Comparison of ENCODE assay signal across 9 cellular contexts in genomic region chr17:39667262-39668140, GRCh38. TPM values are rescaled to one million over a fixed set of nuclear protein-coding genes. Genes with fewer than 3 reads are reported as not detected.
DNase-seq lines count a peak whose midpoint lies in the region; ATAC-seq, FAIRE-seq and TF ChIP-seq lines count a peak whose summit lies in the region.
"Had no signal": no experiment of that assay in that cellular context is flagged by ENCODE, and none has a peak within 500 bp of the region (broad histone marks: within the 10 kb centered on the region; RNA-seq: fewer than 3 reads in every experiment).

No MANE protein-coding gene starts in this region.

- in situ Hi-C loops in HepG2 (cut with HindIII; ENCODE audit: extremely low pct_ligation_motif_present, low pct_unique_long_range_greater_than_20kb), result no loop called here

- H3K4me1 ChIP-seq in astrocyte (ENCODE audit: insufficient read depth, low read length), result peaks cover 5% of the 10 kb centered on the region
- H3K4me1 ChIP-seq in HepG2 (ENCODE audit: insufficient read depth, low read length), result peaks cover 76% of the 10 kb centered on the region

- no TSS peak for BruUV-seq in HepG2 (replicated peaks; lab: Mats Ljungman, UMichigan)

- H3K9me3 ChIP-seq in astrocyte (ENCODE audit: insufficient read depth, low read depth, low read length) (no peaks in the 10 kb centered on the region), HepG2 (ENCODE audit: low read length) (no peaks in the 10 kb centered on the region)

- H3K4me2 ChIP-seq in astrocyte (ENCODE audit: low read length) (peak overlapping the region; percentile 81), HepG2 (ENCODE audit: low read depth, low read length) (peak overlapping the region; percentile 81)

- no peak for TF ChIP-seq EP300 in HepG2 (IDR thresholded peaks at IDR 0.05; ENCODE audit: low read depth in 2 of 2, low read length in 2 of 2)
- TF ChIP-seq EP300 in HepG2 (CRISPR knock-in tag; IDR thresholded peaks at IDR 0.05; ENCODE audit: borderline replicate concordance), result no peak

- H3K27ac ChIP-seq in astrocyte (ENCODE audit: low read depth, low read length), result no peak overlapping the region
- H3K27ac ChIP-seq in HepG2 (ENCODE audit: extremely low read length, insufficient read depth, low read length), result no peak overlapping the region

- H3K9me3 Mint-ChIP-seq in activated T-cell treated with anti-CD3 and anti-CD28 coated beads, Interleukin-2, amount 50 U/mL, for 24 hours, result no peaks in the 10 kb centered on the region
- H3K9me3 Mint-ChIP-seq in astrocyte (ENCODE audit: unreplicated experiment) (no peaks in the 10 kb centered on the region), type B pancreatic cell (no peaks in the 10 kb centered on the region)
- H3K9me3 Mint-ChIP-seq: brain had no signal

- no peak overlapping the region for H3K4me3 Mint-ChIP-seq in activated T-cell treated with anti-CD3 and anti-CD28 coated beads, Interleukin-2, amount 50 U/mL, for 24 hours
- no peak overlapping the region for H3K4me3 Mint-ChIP-seq in astrocyte (ENCODE audit: unreplicated experiment)
- H3K4me3 Mint-ChIP-seq in type B pancreatic cell, result peak overlapping the region; percentile 79

- H3K4me1 Mint-ChIP-seq in activated T-cell treated with anti-CD3 and anti-CD28 coated beads, Interleukin-2, amount 50 U/mL, for 24 hours (ENCODE audit: low read depth), result peaks cover 13% of the 10 kb centered on the region
- H3K4me1 Mint-ChIP-seq in astrocyte (ENCODE audit: low read depth, unreplicated experiment) (peaks cover 7% of the 10 kb centered on the region), type B pancreatic cell (ENCODE audit: unreplicated experiment) (peaks cover 10% of the 10 kb centered on the region)

- DNase-seq in activated T-cell treated with anti-CD3 and anti-CD28 coated beads, Interleukin-2, amount 50 U/mL, for 24 hours, result peak; percentile 52
- no peak for DNase-seq in activated T-cell treated with anti-CD3 and anti-CD28 coated beads for 4 hours
- DNase-seq in astrocyte (ENCODE audit: low read depth), result no peak
- no peak for DNase-seq in HepG2 (ENCODE audit: low spot score)
- no peak for DNase-seq in type B pancreatic cell (ENCODE audit: extremely low spot score, unreplicated experiment)
- no peak for DNase-seq in GM19238 (ENCODE audit: insufficient read length, low spot score)

- ATAC-seq in HepG2 (peak; percentile 14), GM18498 (IDR thresholded peaks at IDR 0.05; ENCODE audit: unreplicated experiment) (no peak), GM19023 (IDR thresholded peaks at IDR 0.05; ENCODE audit: unreplicated experiment) (no peak)

- peaks cover 15% of the 10 kb centered on the region for H4K20me1 ChIP-seq in astrocyte (ENCODE audit: insufficient read depth, low read length)
- no peaks in the 10 kb centered on the region for H4K20me1 ChIP-seq in HepG2 (ENCODE audit: insufficient read depth, low read length)

- H3K36me3 ChIP-seq in astrocyte (ENCODE audit: insufficient read depth, low read length), result no peaks in the 10 kb centered on the region
- no peaks in the 10 kb centered on the region; a peak in 1 of 5 replicates for H3K36me3 ChIP-seq in HepG2 (replicated peaks in 1 of 2; ENCODE audit: control insufficient read depth in 1 of 2, insufficient read depth in 2 of 2, low read length in 2 of 2)

- H2AFZ ChIP-seq in astrocyte (ENCODE audit: low read depth, low read length), result no peak overlapping the region
- H2AFZ ChIP-seq in HepG2 (ENCODE audit: low read length), result no peak overlapping the region

- H3K27me3 Mint-ChIP-seq in activated T-cell treated with anti-CD3 and anti-CD28 coated beads, Interleukin-2, amount 50 U/mL, for 24 hours, result peaks cover 42% of the 10 kb centered on the region
- peaks cover 33% of the 10 kb centered on the region for H3K27me3 Mint-ChIP-seq in astrocyte (ENCODE audit: low read depth, unreplicated experiment)
- H3K27me3 Mint-ChIP-seq in type B pancreatic cell, result peaks cover 12% of the 10 kb centered on the region

- 19% methylated on average over 29 of the region's 61 CpGs for WGBS in HepG2 (ENCODE audit: low lambda C conversion rate)

- H3K27me3 ChIP-seq in astrocyte (ENCODE audit: insufficient read depth, low read length) (peaks cover 34% of the 10 kb centered on the region), HepG2 (ENCODE audit: control insufficient read depth in 1 of 2, insufficient read depth in 2 of 2, low read length in 2 of 2) (peaks cover 11 to 51% of the 10 kb centered on the region in 2 experiments)

- H3K36me3 Mint-ChIP-seq in activated T-cell treated with anti-CD3 and anti-CD28 coated beads, Interleukin-2, amount 50 U/mL, for 24 hours (ENCODE audit: low read depth), result peaks cover 9% of the 10 kb centered on the region
- H3K36me3 Mint-ChIP-seq in astrocyte (ENCODE audit: low read depth, unreplicated experiment) (no peaks in the 10 kb centered on the region), type B pancreatic cell (no peaks in the 10 kb centered on the region)
- H3K36me3 Mint-ChIP-seq: brain had no signal

- TF ChIP-seq RAD21 in HepG2 (CRISPR knock-in tag; IDR thresholded peaks at IDR 0.05), result no peak

- TF ChIP-seq CTCF in astrocyte (IDR thresholded peaks at IDR 0.05; ENCODE audit: insufficient read depth, low read depth, low read length), result no peak
- TF ChIP-seq CTCF in HepG2 (CRISPR knock-in tag; IDR thresholded peaks at IDR 0.05), result 0 out of 2 replicates have a peak, but pooled peaks have one; percentile 7
- no peak for TF ChIP-seq CTCF in type B pancreatic cell (conservative IDR thresholded peaks at IDR 0.05)

- CTCF ChIA-PET in HepG2 (lab: Yijun Ruan, JAX; ENCODE audit: low intra/inter-chr PET ratio, low total read pairs), result interaction anchor here (1.0 to 8.5 kb wide), 5 partner anchors 14 to 87 kb away, joined by 3 to 136 read pairs (median 5); partner anchors contain the start of gene MIEN1

- H3K9ac ChIP-seq in astrocyte (ENCODE audit: low read length) (no peak overlapping the region), HepG2 (ENCODE audit: insufficient read depth, low read depth, low read length) (no peak overlapping the region)

- H3K79me2 ChIP-seq in astrocyte (ENCODE audit: insufficient read depth, low read length), result no peaks in the 10 kb centered on the region
- H3K79me2 ChIP-seq in HepG2 (ENCODE audit: insufficient read depth, low read length), result no peaks in the 10 kb centered on the region

- FAIRE-seq in astrocyte (lab: Jason Lieb, UNC), result no peak
- no peak for FAIRE-seq in HepG2 (lab: Jason Lieb, UNC)

- intact Hi-C loops in HepG2 (cut with micrococcal nuclease; ENCODE audit: unreplicated experiment), result loop anchor here (2.0 kb wide), 1 partner anchor 45 kb away; no protein-coding TSS in a partner anchor

- H3K4me3 ChIP-seq in astrocyte (ENCODE audit: insufficient read depth, low read depth, low read length) (no peak overlapping the region), HepG2 (replicated peaks in 1 of 3; ENCODE audit: insufficient read depth in 1 of 3, low read depth in 2 of 3, low read length in 3 of 3) (peak overlapping the region; percentile 24 to 66 (median 46); a peak in 5 of 6 replicates)

- TF ChIP-seq POLR2A in HepG2 (IDR thresholded peaks at IDR 0.05; ENCODE audit: insufficient read depth in 1 of 2, low read depth in 2 of 2, low read length in 2 of 2), result no peak

- POLR2A ChIA-PET in HepG2 (lab: Yijun Ruan, JAX), result interaction anchor here (1.2 to 4.1 kb wide), 7 partner anchors 8 to 63 kb away, joined by 4 to 25 read pairs (median 7); partner anchors contain the start of genes MIEN1 and PGAP3

- H3K27ac Mint-ChIP-seq in activated T-cell treated with anti-CD3 and anti-CD28 coated beads, Interleukin-2, amount 50 U/mL, for 24 hours, result no peak overlapping the region
- no peak overlapping the region for H3K27ac Mint-ChIP-seq in astrocyte (ENCODE audit: unreplicated experiment)
- no peak overlapping the region for H3K27ac Mint-ChIP-seq in type B pancreatic cell

RNA-seq across cellular contexts. Expression of gene PNMT, which starts 0.8 kb away (rescaled TPM):
- total RNA-seq in astrocyte (0.59 and 1.5 TPM in 2 replicates), HepG2 (2016; rRNA removed; fragmentation: Illumina TruSeq; extraction: Trizol) (not detected in 2 replicates), type B pancreatic cell (ENCODE audit: low replicate concordance) (3.3 and 5.4 TPM in 2 replicates)
- total RNA-seq in HepG2 (2016; cell fraction: cytosol; rRNA removed; fragmentation: Illumina TruSeq; extraction: Trizol; ENCODE audit: low read depth), result not detected in 2 replicates
- total RNA-seq in HepG2 (2016; cell fraction: insoluble cytoplasmic fraction; rRNA removed; fragmentation: Illumina TruSeq; extraction: Trizol), result not detected in 2 replicates
- 0.17 TPM in 1 of 2 replicates, not detected in the other for total RNA-seq in HepG2 (2016; cell fraction: membrane; rRNA removed; fragmentation: Illumina TruSeq; extraction: Trizol)
- not detected in 2 replicates for total RNA-seq in HepG2 (2016; cell fraction: nucleus; rRNA removed; fragmentation: Illumina TruSeq; extraction: Trizol)
- 0.22 and 0.25 TPM in 2 replicates for polyA plus RNA-seq in HepG2 (2011; rRNA removed)
- polyA plus RNA-seq in HepG2 (2011; cell fraction: cytosol; rRNA removed), result 0.08 and 0.13 TPM in 2 replicates
- polyA plus RNA-seq in HepG2 (2011; cell fraction: nucleus; rRNA removed), result 0.56 and 0.71 TPM in 2 replicates
- polyA plus RNA-seq in HepG2 (2012), result 0.31 TPM in 1 of 2 replicates, not detected in the other
- 0.11 TPM in 1 of 2 replicates, not detected in the other for polyA plus RNA-seq in HepG2 (2016; cell fraction: cytosol; fragmentation: Illumina TruSeq; extraction: Trizol; ENCODE audit: low read depth)
- not detected in 2 replicates for polyA plus RNA-seq in HepG2 (2016; cell fraction: insoluble cytoplasmic fraction; fragmentation: Illumina TruSeq; extraction: Trizol; ENCODE audit: low read depth)
- polyA plus RNA-seq in HepG2 (2016; cell fraction: membrane; fragmentation: Illumina TruSeq; extraction: Trizol; ENCODE audit: low read depth), result 0.15 TPM in 1 of 2 replicates, not detected in the other
- not detected in 2 replicates for polyA plus RNA-seq in HepG2 (2016; cell fraction: nucleus; fragmentation: Illumina TruSeq; extraction: Trizol; ENCODE audit: insufficient read depth, low read depth)
- polyA minus RNA-seq in HepG2 (2011; rRNA and poly(A)+ RNA removed; ENCODE audit: low replicate concordance), result not detected in 2 replicates
- not detected in 2 replicates for polyA minus RNA-seq in HepG2 (2011; cell fraction: cytosol; rRNA and poly(A)+ RNA removed)
- not detected in 2 replicates for polyA minus RNA-seq in HepG2 (2011; cell fraction: nucleus; rRNA and poly(A)+ RNA removed)

RNA-seq across cellular contexts. Expression of gene TCAP, which starts 2.4 kb away (rescaled TPM):
- 0.98 and 1.4 TPM in 2 replicates for total RNA-seq in astrocyte
- total RNA-seq in HepG2 (2016; rRNA removed; fragmentation: Illumina TruSeq; extraction: Trizol), result 0.14 and 0.24 TPM in 2 replicates
- not detected in 2 replicates for total RNA-seq in HepG2 (2016; cell fraction: cytosol; rRNA removed; fragmentation: Illumina TruSeq; extraction: Trizol; ENCODE audit: low read depth)
- 0.26 TPM in 1 of 2 replicates, not detected in the other for total RNA-seq in HepG2 (2016; cell fraction: insoluble cytoplasmic fraction; rRNA removed; fragmentation: Illumina TruSeq; extraction: Trizol)
- 0.06 TPM in 1 of 2 replicates, not detected in the other for total RNA-seq in HepG2 (2016; cell fraction: membrane; rRNA removed; fragmentation: Illumina TruSeq; extraction: Trizol)
- 0.56 and 0.84 TPM in 2 replicates for total RNA-seq in HepG2 (2016; cell fraction: nucleus; rRNA removed; fragmentation: Illumina TruSeq; extraction: Trizol)
- 0.65 and 0.84 TPM in 2 replicates for polyA plus RNA-seq in HepG2 (2011; rRNA removed)
- 0.15 and 0.35 TPM in 2 replicates for polyA plus RNA-seq in HepG2 (2011; cell fraction: cytosol; rRNA removed)
- polyA plus RNA-seq in HepG2 (2011; cell fraction: nucleus; rRNA removed), result 6.0 and 8.8 TPM in 2 replicates
- polyA plus RNA-seq in HepG2 (2012), result 0.43 and 2.1 TPM in 2 replicates
- polyA plus RNA-seq in HepG2 (2016; cell fraction: cytosol; fragmentation: Illumina TruSeq; extraction: Trizol; ENCODE audit: low read depth), result not detected in 2 replicates
- 0.19 TPM in 1 of 2 replicates, not detected in the other for polyA plus RNA-seq in HepG2 (2016; cell fraction: insoluble cytoplasmic fraction; fragmentation: Illumina TruSeq; extraction: Trizol; ENCODE audit: low read depth)
- polyA plus RNA-seq in HepG2 (2016; cell fraction: membrane; fragmentation: Illumina TruSeq; extraction: Trizol; ENCODE audit: low read depth), result not detected in 2 replicates
- polyA plus RNA-seq in HepG2 (2016; cell fraction: nucleus; fragmentation: Illumina TruSeq; extraction: Trizol; ENCODE audit: insufficient read depth, low read depth), result 0.51 and 0.85 TPM in 2 replicates
- polyA minus RNA-seq in HepG2 (2011; rRNA and poly(A)+ RNA removed; ENCODE audit: low replicate concordance), result 2.2 and 2.6 TPM in 2 replicates
- polyA minus RNA-seq in HepG2 (2011; cell fraction: cytosol; rRNA and poly(A)+ RNA removed), result not detected in 2 replicates
- polyA minus RNA-seq in HepG2 (2011; cell fraction: nucleus; rRNA and poly(A)+ RNA removed), result 3.0 and 4.0 TPM in 2 replicates
- total RNA-seq in type B pancreatic cell (ENCODE audit: low replicate concordance), result 1.5 and 2.4 TPM in 2 replicates

RNA-seq across cellular contexts. Expression of gene PGAP3, which starts 20.4 kb away (rescaled TPM):
- total RNA-seq in astrocyte, result 12.2 and 15.6 TPM in 2 replicates
- 5.1 and 11.9 TPM in 2 replicates for total RNA-seq in HepG2 (2016; rRNA removed; fragmentation: Illumina TruSeq; extraction: Trizol)
- total RNA-seq in HepG2 (2016; cell fraction: cytosol; rRNA removed; fragmentation: Illumina TruSeq; extraction: Trizol; ENCODE audit: low read depth), result 1.1 and 1.5 TPM in 2 replicates
- total RNA-seq in HepG2 (2016; cell fraction: insoluble cytoplasmic fraction; rRNA removed; fragmentation: Illumina TruSeq; extraction: Trizol), result 3.5 and 11.4 TPM in 2 replicates
- total RNA-seq in HepG2 (2016; cell fraction: membrane; rRNA removed; fragmentation: Illumina TruSeq; extraction: Trizol), result 3.2 and 3.3 TPM in 2 replicates
- total RNA-seq in HepG2 (2016; cell fraction: nucleus; rRNA removed; fragmentation: Illumina TruSeq; extraction: Trizol), result 11.6 and 12.8 TPM in 2 replicates
- 14.6 and 21.2 TPM in 2 replicates for polyA plus RNA-seq in HepG2 (2011; rRNA removed)
- 9.7 and 10.8 TPM in 2 replicates for polyA plus RNA-seq in HepG2 (2011; cell fraction: cytosol; rRNA removed)
- 53.0 and 67.8 TPM in 2 replicates for polyA plus RNA-seq in HepG2 (2011; cell fraction: nucleus; rRNA removed)
- polyA plus RNA-seq in HepG2 (2012), result 9.1 and 10.3 TPM in 2 replicates
- 0.93 and 0.97 TPM in 2 replicates for polyA plus RNA-seq in HepG2 (2016; cell fraction: cytosol; fragmentation: Illumina TruSeq; extraction: Trizol; ENCODE audit: low read depth)
- 4.1 and 5.4 TPM in 2 replicates for polyA plus RNA-seq in HepG2 (2016; cell fraction: insoluble cytoplasmic fraction; fragmentation: Illumina TruSeq; extraction: Trizol; ENCODE audit: low read depth)
- 2.1 and 2.4 TPM in 2 replicates for polyA plus RNA-seq in HepG2 (2016; cell fraction: membrane; fragmentation: Illumina TruSeq; extraction: Trizol; ENCODE audit: low read depth)
- polyA plus RNA-seq in HepG2 (2016; cell fraction: nucleus; fragmentation: Illumina TruSeq; extraction: Trizol; ENCODE audit: insufficient read depth, low read depth), result 23.4 and 28.3 TPM in 2 replicates
- 12.0 and 44.9 TPM in 2 replicates for polyA minus RNA-seq in HepG2 (2011; rRNA and poly(A)+ RNA removed; ENCODE audit: low replicate concordance)
- polyA minus RNA-seq in HepG2 (2011; cell fraction: cytosol; rRNA and poly(A)+ RNA removed), result 5.6 and 8.2 TPM in 2 replicates
- polyA minus RNA-seq in HepG2 (2011; cell fraction: nucleus; rRNA and poly(A)+ RNA removed), result 8.2 and 9.7 TPM in 2 replicates
- total RNA-seq in type B pancreatic cell (ENCODE audit: low replicate concordance), result 23.5 and 31.5 TPM in 2 replicates

RNA-seq across cellular contexts. Expression of gene STARD3, which starts 30.6 kb away (rescaled TPM):
- total RNA-seq in astrocyte, result 51.2 and 62.1 TPM in 2 replicates
- 17.2 and 34.6 TPM in 2 replicates for total RNA-seq in HepG2 (2016; rRNA removed; fragmentation: Illumina TruSeq; extraction: Trizol)
- total RNA-seq in HepG2 (2016; cell fraction: cytosol; rRNA removed; fragmentation: Illumina TruSeq; extraction: Trizol; ENCODE audit: low read depth), result 10.9 and 18.7 TPM in 2 replicates
- 16.7 and 36.4 TPM in 2 replicates for total RNA-seq in HepG2 (2016; cell fraction: insoluble cytoplasmic fraction; rRNA removed; fragmentation: Illumina TruSeq; extraction: Trizol)
- 28.2 and 28.3 TPM in 2 replicates for total RNA-seq in HepG2 (2016; cell fraction: membrane; rRNA removed; fragmentation: Illumina TruSeq; extraction: Trizol)
- 38.6 and 39.3 TPM in 2 replicates for total RNA-seq in HepG2 (2016; cell fraction: nucleus; rRNA removed; fragmentation: Illumina TruSeq; extraction: Trizol)
- polyA plus RNA-seq in HepG2 (2011; rRNA removed), result 100 and 114 TPM in 2 replicates
- polyA plus RNA-seq in HepG2 (2011; cell fraction: cytosol; rRNA removed), result 87.6 and 94.1 TPM in 2 replicates
- polyA plus RNA-seq in HepG2 (2011; cell fraction: nucleus; rRNA removed), result 583 and 640 TPM in 2 replicates
- 57.3 and 69.8 TPM in 2 replicates for polyA plus RNA-seq in HepG2 (2012)
- 16.8 and 21.4 TPM in 2 replicates for polyA plus RNA-seq in HepG2 (2016; cell fraction: cytosol; fragmentation: Illumina TruSeq; extraction: Trizol; ENCODE audit: low read depth)
- polyA plus RNA-seq in HepG2 (2016; cell fraction: insoluble cytoplasmic fraction; fragmentation: Illumina TruSeq; extraction: Trizol; ENCODE audit: low read depth), result 23.0 and 23.7 TPM in 2 replicates
- polyA plus RNA-seq in HepG2 (2016; cell fraction: membrane; fragmentation: Illumina TruSeq; extraction: Trizol; ENCODE audit: low read depth), result 28.2 and 28.4 TPM in 2 replicates
- polyA plus RNA-seq in HepG2 (2016; cell fraction: nucleus; fragmentation: Illumina TruSeq; extraction: Trizol; ENCODE audit: insufficient read depth, low read depth), result 96.9 and 102 TPM in 2 replicates
- 98.5 and 179 TPM in 2 replicates for polyA minus RNA-seq in HepG2 (2011; rRNA and poly(A)+ RNA removed; ENCODE audit: low replicate concordance)
- polyA minus RNA-seq in HepG2 (2011; cell fraction: cytosol; rRNA and poly(A)+ RNA removed), result 38.4 and 57.6 TPM in 2 replicates
- polyA minus RNA-seq in HepG2 (2011; cell fraction: nucleus; rRNA and poly(A)+ RNA removed), result 71.6 and 80.1 TPM in 2 replicates
- 52.0 and 62.0 TPM in 2 replicates for total RNA-seq in type B pancreatic cell (ENCODE audit: low replicate concordance)

RNA-seq across cellular contexts. Expression of gene ERBB2, which starts 32.4 kb away (rescaled TPM):
- total RNA-seq in astrocyte, result 64.0 and 70.4 TPM in 2 replicates
- 30.2 and 64.1 TPM in 2 replicates for total RNA-seq in HepG2 (2016; rRNA removed; fragmentation: Illumina TruSeq; extraction: Trizol)
- total RNA-seq in HepG2 (2016; cell fraction: cytosol; rRNA removed; fragmentation: Illumina TruSeq; extraction: Trizol; ENCODE audit: low read depth), result 29.4 and 32.0 TPM in 2 replicates
- 24.5 and 63.0 TPM in 2 replicates for total RNA-seq in HepG2 (2016; cell fraction: insoluble cytoplasmic fraction; rRNA removed; fragmentation: Illumina TruSeq; extraction: Trizol)
- 21.8 and 22.8 TPM in 2 replicates for total RNA-seq in HepG2 (2016; cell fraction: membrane; rRNA removed; fragmentation: Illumina TruSeq; extraction: Trizol)
- total RNA-seq in HepG2 (2016; cell fraction: nucleus; rRNA removed; fragmentation: Illumina TruSeq; extraction: Trizol), result 81.6 and 99.0 TPM in 2 replicates
- polyA plus RNA-seq in HepG2 (2011; rRNA removed), result 57.7 and 77.7 TPM in 2 replicates
- 36.7 and 42.6 TPM in 2 replicates for polyA plus RNA-seq in HepG2 (2011; cell fraction: cytosol; rRNA removed)
- 210 and 211 TPM in 2 replicates for polyA plus RNA-seq in HepG2 (2011; cell fraction: nucleus; rRNA removed)
- 69.2 and 69.6 TPM in 2 replicates for polyA plus RNA-seq in HepG2 (2012)
- 4.2 and 4.3 TPM in 2 replicates for polyA plus RNA-seq in HepG2 (2016; cell fraction: cytosol; fragmentation: Illumina TruSeq; extraction: Trizol; ENCODE audit: low read depth)
- 25.3 and 32.1 TPM in 2 replicates for polyA plus RNA-seq in HepG2 (2016; cell fraction: insoluble cytoplasmic fraction; fragmentation: Illumina TruSeq; extraction: Trizol; ENCODE audit: low read depth)
- polyA plus RNA-seq in HepG2 (2016; cell fraction: membrane; fragmentation: Illumina TruSeq; extraction: Trizol; ENCODE audit: low read depth), result 8.5 and 9.9 TPM in 2 replicates
- 149 and 153 TPM in 2 replicates for polyA plus RNA-seq in HepG2 (2016; cell fraction: nucleus; fragmentation: Illumina TruSeq; extraction: Trizol; ENCODE audit: insufficient read depth, low read depth)
- polyA minus RNA-seq in HepG2 (2011; rRNA and poly(A)+ RNA removed; ENCODE audit: low replicate concordance), result 39.8 and 292 TPM in 2 replicates
- 52.4 and 60.7 TPM in 2 replicates for polyA minus RNA-seq in HepG2 (2011; cell fraction: cytosol; rRNA and poly(A)+ RNA removed)
- 58.8 and 83.7 TPM in 2 replicates for polyA minus RNA-seq in HepG2 (2011; cell fraction: nucleus; rRNA and poly(A)+ RNA removed)
- total RNA-seq in type B pancreatic cell (ENCODE audit: low replicate concordance), result 123 and 230 TPM in 2 replicates
